In genomic region chr7:111561659-111561908, GRCh38 we compare ENCODE assay signal across 8 cellular contexts. TPM values are rescaled to one million over a fixed set of nuclear protein-coding genes. Genes with fewer than 3 reads are reported as not detected.
A peak's percentile ranks its signal among the peaks of the same experiment; 100 is the strongest.
DNase-seq lines count a peak whose midpoint lies in the region; ATAC-seq and TF ChIP-seq lines count a peak whose summit lies in the region.

No MANE protein-coding gene starts in this region.

- H3K9me3 ChIP-seq in right cardiac atrium (ENCODE audit: control insufficient read depth, low read length), result no peaks in the 10 kb centered on the region
- no peaks in the 10 kb centered on the region for H3K9me3 ChIP-seq in smooth muscle cell (replicated peaks; ENCODE audit: low read depth)

- TF ChIP-seq CTCF in activated B cell treated with CpG ODN at 0.5 μM for 24 hours (IDR thresholded peaks at IDR 0.05) (no peak), smooth muscle cell (IDR thresholded peaks at IDR 0.05; ENCODE audit: borderline replicate concordance, insufficient read depth, poor library complexity, severe bottlenecking) (no peak)

- peak overlapping the region; percentile 78 for H3K9ac ChIP-seq in smooth muscle cell (ENCODE audit: low read depth)

- peak; percentile 68 for DNase-seq in DMS53 (lab: John Stamatoyannopoulos, UW)
- DNase-seq in DMS53 treated with DMSO at 0.1 percent for 48 hours (lab: John Stamatoyannopoulos, UW; ENCODE audit: unreplicated experiment), result no peak
- no peak for DNase-seq in activated B cell treated with CpG ODN at 0.5 μM for 24 hours
- no peak for DNase-seq in right cardiac atrium
- no peak for DNase-seq in smooth muscle cell (lab: John Stamatoyannopoulos, UW; ENCODE audit: unreplicated experiment)
- DNase-seq in dermis blood vessel endothelial cell, result no peak

- peak overlapping the region; percentile 87 for H3K4me3 Mint-ChIP-seq in activated B cell treated with CpG ODN at 0.5 μM for 24 hours

- H3K27me3 Mint-ChIP-seq in activated B cell treated with CpG ODN at 0.5 μM for 24 hours, result peaks cover 3% of the 10 kb centered on the region

- no peaks in the 10 kb centered on the region for H3K9me3 Mint-ChIP-seq in activated B cell treated with CpG ODN at 0.5 μM for 24 hours

- intact Hi-C loops in activated B cell treated with CpG ODN at 0.5 μM for 24 hours (cut with micrococcal nuclease), result loop anchor here (1.0 to 5.0 kb wide), 5 partner anchors 234 to 1379 kb away; partner anchors contain the start of gene TMEM168
- intact Hi-C loops in right cardiac atrium (cut with DNase I), result no loop called here

- peaks cover 35% of the 10 kb centered on the region for H3K4me1 Mint-ChIP-seq in activated B cell treated with CpG ODN at 0.5 μM for 24 hours

- no peaks in the 10 kb centered on the region for H4K20me1 ChIP-seq in smooth muscle cell (ENCODE audit: low read depth)

- no peaks in the 10 kb centered on the region for H3K36me3 ChIP-seq in smooth muscle cell (ENCODE audit: low read depth)

- H3K36me3 Mint-ChIP-seq in activated B cell treated with CpG ODN at 0.5 μM for 24 hours (ENCODE audit: low read depth), result peaks cover 14% of the 10 kb centered on the region

- H3F3A ChIP-seq in smooth muscle cell (ENCODE audit: low read depth), result no peaks in the 10 kb centered on the region

- WGBS in right cardiac atrium, result 9% methylated on average over 8 of the region's 8 CpGs
- WGBS in smooth muscle cell (ENCODE audit: low lambda C conversion rate), result 15% methylated on average over 8 of the region's 8 CpGs

- H3K27ac ChIP-seq in right cardiac atrium (ENCODE audit: low read length) (no peak overlapping the region), smooth muscle cell (ENCODE audit: low read depth) (no peak overlapping the region)

- H3K79me2 ChIP-seq in smooth muscle cell (ENCODE audit: low read depth), result no peaks in the 10 kb centered on the region

- no peak for ATAC-seq in activated B cell treated with CpG ODN at 0.5 μM for 24 hours (ENCODE audit: low read depth)
- ATAC-seq in right cardiac atrium, result peak; percentile 18 to 22
- no peak for ATAC-seq in GM21526 (IDR thresholded peaks at IDR 0.05; ENCODE audit: low FRiP score, unreplicated experiment)
- no peak for ATAC-seq in HG03378 (IDR thresholded peaks at IDR 0.05; ENCODE audit: unreplicated experiment)

- H3K4me1 ChIP-seq in right cardiac atrium (ENCODE audit: control insufficient read depth, insufficient read depth, low read length) (no peaks in the 10 kb centered on the region), smooth muscle cell (ENCODE audit: low read depth) (peaks cover 16% of the 10 kb centered on the region)

- peak overlapping the region; percentile 99 for H2AFZ ChIP-seq in smooth muscle cell (ENCODE audit: low read depth)

- peak overlapping the region; percentile 88 for H3K4me2 ChIP-seq in smooth muscle cell

- CTCF ChIA-PET in activated B cell treated with CpG ODN at 0.5 μM for 24 hours (lab: Charles Lee), result interaction anchor here (0.9 kb wide), 1 partner anchor 463 kb away, joined by 3 read pairs; no protein-coding TSS in a partner anchor

- H3K27me3 ChIP-seq in right cardiac atrium (ENCODE audit: control insufficient read depth, insufficient read depth) (no peaks in the 10 kb centered on the region), smooth muscle cell (ENCODE audit: low read depth) (peaks cover 6% of the 10 kb centered on the region)

- POLR2A ChIA-PET in activated B cell treated with CpG ODN at 0.5 μM for 24 hours (lab: Charles Lee), result interaction anchor here (0.9 to 3.0 kb wide), 5 partner anchors 33 to 889 kb away, joined by 3 to 22 read pairs (median 7); partner anchors contain the start of gene IFRD1

- peak overlapping the region; percentile 77 for H3K4me3 ChIP-seq in right cardiac atrium (ENCODE audit: low read length)
- H3K4me3 ChIP-seq in smooth muscle cell, result peak overlapping the region; percentile 72

- peak overlapping the region; percentile 88 for H3K27ac Mint-ChIP-seq in activated B cell treated with CpG ODN at 0.5 μM for 24 hours

RNA-seq across cellular contexts. Expression of gene IMMP2L, which starts 0.7 kb away (rescaled TPM):
- total RNA-seq in activated B cell treated with CpG ODN at 0.5 μM for 24 hours, result 28.5 and 31.9 TPM in 2 replicates
- total RNA-seq in right cardiac atrium, result 10 to 100 TPM; 10.4 to 16.2 (median 14.2) TPM
- polyA plus RNA-seq in right cardiac atrium, result 6.6 TPM
- total RNA-seq in smooth muscle cell, result 9.1 and 10.9 TPM in 2 replicates
- polyA plus RNA-seq in smooth muscle cell, result 11.1 and 19.0 TPM in 2 replicates
- 5.0 and 8.8 TPM in 2 replicates for total RNA-seq in dermis blood vessel endothelial cell

Comparison
In these comparisons a context has a peak if more than half of its experiments do, and no peak if none do; other contexts are left out.
1. ATAC-seq: peak in right cardiac atrium (2 of 2); none in activated B cell treated with CpG ODN at 0.5 μM for 24 hours (single experiment), GM21526 (single experiment) and HG03378 (single experiment).